13 cellular contexts compared by ENCODE assay signal in genomic region chr14:60095781-60096450, GRCh38. TPM values are rescaled to one million over a fixed set of nuclear protein-coding genes. Genes with fewer than 3 reads are reported as not detected.
DNase-seq lines count a peak whose midpoint lies in the region; FAIRE-seq and TF ChIP-seq lines count a peak whose summit lies in the region.
"Had no signal": no experiment of that assay in that cellular context is flagged by ENCODE, and none has a peak within 500 bp of the region (broad histone marks: within the 10 kb centered on the region; RNA-seq: fewer than 3 reads in every experiment).

No MANE protein-coding gene starts in this region.

- peaks cover 26% of the 10 kb centered on the region for H3F3A ChIP-seq in GM23248 (ENCODE audit: insufficient read depth)

- H3K4me1 ChIP-seq in GM23248 (ENCODE audit: insufficient read depth), result peaks cover 32% of the 10 kb centered on the region
- peaks cover 2 to 10% of the 10 kb centered on the region in 2 experiments for H3K4me1 ChIP-seq in trophoblast cell (ENCODE audit: control insufficient read depth in 1 of 2, insufficient read depth in 2 of 2, low read length in 2 of 2)
- H3K4me1 ChIP-seq: prostate gland had no signal

- no peak overlapping the region for H3K18ac ChIP-seq in trophoblast cell (ENCODE audit: low read length)

- H3K4ac ChIP-seq in trophoblast cell (ENCODE audit: low read depth, low read length), result peak overlapping the region; percentile 64

- H2AK5ac ChIP-seq in trophoblast cell (ENCODE audit: low read length), result no peak overlapping the region

- H3K79me2 ChIP-seq in GM23248 (ENCODE audit: insufficient read depth) (peaks cover 86% of the 10 kb centered on the region), trophoblast cell (ENCODE audit: control insufficient read depth, insufficient read depth, low read length, poor library complexity) (peaks cover 15% of the 10 kb centered on the region)

- H3K79me1 ChIP-seq in trophoblast cell (ENCODE audit: low read length), result peaks cover 16% of the 10 kb centered on the region

- H4K91ac ChIP-seq in trophoblast cell (ENCODE audit: low read depth, low read length), result no peak overlapping the region

- H3K4me2 ChIP-seq in GM23248 (ENCODE audit: unreplicated experiment), result peak overlapping the region; percentile 96
- H3K4me2 ChIP-seq in trophoblast cell (ENCODE audit: low read length), result no peak overlapping the region

- no peak overlapping the region for H2BK120ac ChIP-seq in trophoblast cell (ENCODE audit: insufficient read depth, low read length, poor library complexity)

- no peak for TF ChIP-seq CTCF in D721Med (IDR thresholded peaks at IDR 0.05; ENCODE audit: insufficient read depth, missing control alignments)

- in situ Hi-C loops in GM23248 (cut with MboI), result no loop called here

- H3K27ac ChIP-seq in GM23248 (peak overlapping the region; percentile 58), trophoblast cell (ENCODE audit: low read depth, low read length) (no peak overlapping the region)
- H3K27ac ChIP-seq: prostate gland had no signal

- no peak overlapping the region for H3K23ac ChIP-seq in trophoblast cell (ENCODE audit: low read length)

- no peaks in the 10 kb centered on the region for H3K9me2 ChIP-seq in GM23248 (ENCODE audit: insufficient read depth)

- no peak overlapping the region for H4K12ac ChIP-seq in trophoblast cell (ENCODE audit: low read depth, low read length)

- no peaks in the 10 kb centered on the region for H3K36me3 ChIP-seq in GM23248 (ENCODE audit: low read depth)
- peaks cover 4 to 5% of the 10 kb centered on the region in 2 experiments for H3K36me3 ChIP-seq in trophoblast cell (ENCODE audit: control insufficient read depth in 1 of 2, insufficient read depth in 2 of 2, low read length in 2 of 2)
- H3K36me3 ChIP-seq: prostate gland had no signal

- H3K14ac ChIP-seq in trophoblast cell (ENCODE audit: low read length), result no peak overlapping the region

- no peaks in the 10 kb centered on the region for H3K27me3 ChIP-seq in GM23248 (replicated peaks; ENCODE audit: insufficient read depth)
- H3K27me3 ChIP-seq in trophoblast cell (ENCODE audit: insufficient read depth, low read length), result no peaks in the 10 kb centered on the region
- H3K27me3 ChIP-seq: gastroesophageal sphincter had no signal

- H4K20me1 ChIP-seq in GM23248 (ENCODE audit: insufficient read depth), result no peaks in the 10 kb centered on the region

- H3K9ac ChIP-seq in GM23248 (0 out of 2 replicates have a peak overlapping the region, but pooled peaks have one; percentile 2), trophoblast cell (ENCODE audit: low read length) (no peak overlapping the region)

- no peak for FAIRE-seq in D721Med (lab: Jason Lieb, UNC)

- no peak overlapping the region for H4K8ac ChIP-seq in trophoblast cell (ENCODE audit: low read depth, low read length)

- H3K9me3 ChIP-seq in GM23248 (ENCODE audit: low read depth) (no peaks in the 10 kb centered on the region), trophoblast cell (ENCODE audit: insufficient read depth, low read depth, low read length) (no peaks in the 10 kb centered on the region)
- H3K9me3 ChIP-seq: gastroesophageal sphincter, prostate gland had no signal

- WGBS in GM23248 (ENCODE audit: low coverage in 1 of 2, low lambda C conversion rate in 2 of 2, missing lambda C conversion rate in 2 of 2), 2 experiments, result 60 to 61% methylated on average over 3 of the region's 3 CpGs
- WGBS in trophoblast cell (ENCODE audit: extremely low coverage, insufficient coverage, insufficient read length), result no CpG with 5 or more reads among the region's 3 CpGs

- H2BK5ac ChIP-seq in trophoblast cell (ENCODE audit: low read depth, low read length, poor library complexity), result no peak overlapping the region

- H2BK12ac ChIP-seq in trophoblast cell (ENCODE audit: low read length), result no peak overlapping the region

- H2AFZ ChIP-seq in GM23248 (no peak overlapping the region), trophoblast cell (ENCODE audit: insufficient read depth, low read length, poor library complexity) (no peak overlapping the region)

- H3K4me3 ChIP-seq in GM23248 (no peak overlapping the region), trophoblast cell (ENCODE audit: low read depth, low read length) (no peak overlapping the region)
- H3K4me3 ChIP-seq: gastroesophageal sphincter, prostate gland had no signal

- peak; percentile 69 for DNase-seq in GM23248
- peak; percentile 15 for DNase-seq in NCI-H1436 treated with DMSO at 0.1 percent for 48 hours (lab: John Stamatoyannopoulos, UW)
- peak; percentile 53 for DNase-seq in dermis blood vessel endothelial cell
- DNase-seq in trophoblast cell, result no peak
- no peak for DNase-seq in activated gamma-delta T cell (lab: John Stamatoyannopoulos, UW)
- DNase-seq in D721Med (ENCODE audit: insufficient read length, low spot score), result no peak
- no peak for DNase-seq in NCI-H146 (lab: John Stamatoyannopoulos, UW)
- DNase-seq: activated CD4-positive, CD25-positive, alpha-beta regulatory T cell; activated T-cell treated with anti-CD3 and anti-CD28 coated beads, Interleukin-2, amount 50 U/mL, for 48 hours; DMS53; SHP77 had no signal

RNA-seq across cellular contexts. Expression of gene PCNX4, which starts 4.2 kb away (rescaled TPM):
- 44.3 and 95.1 TPM in 2 replicates for total RNA-seq in GM23248 (2014; rRNA removed; shearing (Covaris generic))
- 33.9 and 39.4 TPM in 2 replicates for polyA plus RNA-seq in GM23248 (2016; fragmentation: Nextera tagmentation; extraction: Ambion mirVana)
- total RNA-seq in dermis blood vessel endothelial cell, result 87.1 and 87.8 TPM in 2 replicates
- 49.0 and 51.7 TPM in 2 replicates for polyA plus RNA-seq in trophoblast cell (2013)

Comparison
In these comparisons a context has a peak if more than half of its experiments do, and no peak if none do; other contexts are left out.
1. DNase-seq: peak in GM23248 (single experiment), NCI-H1436 treated with DMSO at 0.1 percent for 48 hours (single experiment) and dermis blood vessel endothelial cell (single experiment); none in trophoblast cell (0 of 2), activated gamma-delta T cell (single experiment), D721Med (single experiment) and NCI-H146 (single experiment).